In the genomic region with DNA sequence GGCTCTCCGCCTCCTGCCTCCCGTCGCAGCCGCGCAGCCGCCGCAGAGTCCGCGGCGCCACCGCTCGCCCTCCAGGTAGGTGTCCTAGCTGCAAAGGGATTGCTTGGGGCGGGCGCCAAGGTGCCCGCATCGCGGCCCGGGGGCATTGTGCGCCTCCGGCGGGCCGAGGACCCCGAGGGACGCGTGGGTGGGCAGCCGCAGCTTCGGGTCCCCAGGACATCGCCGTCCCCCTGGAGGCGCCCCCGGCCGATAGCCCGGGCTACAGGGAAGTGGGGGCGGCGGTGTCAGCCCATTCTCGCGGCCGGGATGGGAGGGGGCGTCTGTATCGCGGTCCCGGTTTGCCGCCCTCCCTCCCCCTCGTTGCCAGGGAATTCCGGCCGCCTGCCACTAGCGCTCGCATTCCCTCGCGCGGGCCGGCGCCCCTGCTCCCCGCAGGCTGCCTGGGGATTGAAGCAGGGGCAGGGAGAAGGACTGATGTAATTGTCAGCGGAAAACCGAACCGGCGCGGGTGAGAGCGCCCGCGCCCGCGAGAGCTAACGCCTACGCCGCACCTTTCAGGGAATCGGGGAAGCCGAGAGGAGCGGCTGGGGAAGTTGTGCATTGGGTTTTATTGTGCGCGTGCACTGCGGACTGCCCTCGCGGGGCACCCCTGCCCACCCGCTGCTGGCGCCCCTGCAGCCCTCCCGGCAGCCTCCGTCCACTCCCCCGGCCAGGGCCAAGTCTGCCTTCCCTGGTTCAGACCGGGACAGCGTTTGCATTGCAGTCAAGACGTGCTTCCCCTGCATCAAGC, we compare ENCODE assay signal across 8 cellular contexts. TPM values are rescaled to one million over a fixed set of nuclear protein-coding genes. Genes with fewer than 3 reads are reported as not detected.
DNase-seq lines count a peak whose midpoint lies in the region; ATAC-seq and TF ChIP-seq lines count a peak whose summit lies in the region.

No MANE protein-coding gene starts in this region.

- no peaks in the 10 kb centered on the region for H3K4me1 ChIP-seq in H9 (ENCODE audit: insufficient read depth, low read length)
- H3K4me1 ChIP-seq in muscle layer of colon (ENCODE audit: insufficient read depth, low read length) = no peaks in the 10 kb centered on the region

- no peaks in the 10 kb centered on the region for H3K79me2 ChIP-seq in H9 (ENCODE audit: insufficient read depth, low read length)

- DNase-seq in EH (ENCODE audit: low read depth) = peak; percentile 73
- DNase-seq in H9 = peak; percentile 74
- DNase-seq in NCI-H1105 treated with DMSO at 0.1 percent for 48 hours (lab: John Stamatoyannopoulos, UW) = peak; percentile 32
- peak; percentile 41 for DNase-seq in activated CD8-positive, alpha-beta memory T cell treated with anti-CD3 and anti-CD28 coated beads, Interleukin-2, amount 10 ng/mL, durations not matched to agents 7 days and 5 days
- peak; percentile 40 for DNase-seq in fibroblast of gingiva (ENCODE audit: low read depth)
- peak; percentile 56 for DNase-seq in ureter (ENCODE audit: low spot score)
- no peak for DNase-seq in GOT3 (lab: John Stamatoyannopoulos, UW)

- no peaks in the 10 kb centered on the region for H3K79me1 ChIP-seq in H9 (ENCODE audit: insufficient read depth, low read depth, low read length, poor library complexity, severe bottlenecking)

- H3K23ac ChIP-seq in H9 (ENCODE audit: insufficient read length, low read depth, low read length) = no peak overlapping the region

- no peak overlapping the region for H3T11ph ChIP-seq in H9 (ENCODE audit: low read length)

- H3K27ac ChIP-seq in H9 (ENCODE audit: insufficient read length, low read depth, low read length) (no peak overlapping the region), muscle layer of colon (ENCODE audit: low read depth, low read length) (peak overlapping the region; percentile 53)

- peak overlapping the region; percentile 93 for H3K4me2 ChIP-seq in H9 (ENCODE audit: insufficient read depth, insufficient read length, low read length)

- no peaks in the 10 kb centered on the region for H3K9me3 ChIP-seq in H9 (ENCODE audit: control insufficient read depth, low read depth, low read length)
- H3K9me3 ChIP-seq in muscle layer of colon (ENCODE audit: low read length) = no peaks in the 10 kb centered on the region

- no peak overlapping the region for H2BK120ac ChIP-seq in H9 (ENCODE audit: low read depth, low read length, poor library complexity, severe bottlenecking)

- H2BK12ac ChIP-seq in H9 (ENCODE audit: insufficient read length, low read depth, low read length) = no peak overlapping the region

- no peak overlapping the region; the same call in 1 of the 2 replicates for H3K14ac ChIP-seq in H9 (ENCODE audit: insufficient read depth, low read length)

- peak; percentile 4 for ATAC-seq in activated CD8-positive, alpha-beta memory T cell treated with anti-CD3 and anti-CD28 coated beads, Interleukin-2, amount 10 ng/mL, durations not matched to agents 7 days and 5 days

- H4K91ac ChIP-seq in H9 (ENCODE audit: insufficient read length, low read depth, low read length) = no peak overlapping the region

- H3K27me3 ChIP-seq in H9 (ENCODE audit: insufficient read depth, low read length) (peaks cover 17% of the 10 kb centered on the region; the same call in 1 of the 2 replicates), muscle layer of colon (ENCODE audit: control insufficient read depth in 1 of 2, insufficient read depth in 2 of 2, low read length in 2 of 2) (no peaks in the 10 kb centered on the region)

- no peak overlapping the region for H2BK20ac ChIP-seq in H9 (ENCODE audit: low read depth, low read length, poor library complexity, severe bottlenecking)

- no CpG with 5 or more reads among the region's 83 CpGs for WGBS in H9 (ENCODE audit: extremely low coverage, insufficient read length, low lambda C conversion rate)

- H3K9me3 Mint-ChIP-seq in H9 = no peaks in the 10 kb centered on the region
- H3K9me3 Mint-ChIP-seq in activated CD8-positive, alpha-beta memory T cell treated with anti-CD3 and anti-CD28 coated beads, Interleukin-2, amount 10 ng/mL, durations not matched to agents 7 days and 5 days (ENCODE audit: low read depth) = no peaks in the 10 kb centered on the region

- H4K8ac ChIP-seq in H9 (replicated peaks; ENCODE audit: insufficient read length, low read depth, low read length) = no peak overlapping the region

- H2BK15ac ChIP-seq in H9 (ENCODE audit: low read depth, low read length) = no peak overlapping the region

- CTCF ChIA-PET in activated CD8-positive, alpha-beta memory T cell treated with anti-CD3 and anti-CD28 coated beads, Interleukin-2, amount 10 ng/mL, durations not matched to agents 7 days and 5 days (lab: Charles Lee) = interaction anchor here (1.1 to 2.3 kb wide), 4 partner anchors 13 to 219 kb away, joined by 3 to 10 read pairs (median 4); a partner anchor contains a TSS

- H3K4ac ChIP-seq in H9 (ENCODE audit: low read depth, low read length) = no peak overlapping the region

- H3K9ac ChIP-seq in H9 (ENCODE audit: extremely low read depth, insufficient read length, low read length) (no peak overlapping the region), muscle layer of colon (ENCODE audit: low read length) (peak overlapping the region; percentile 25)

- H3K27ac Mint-ChIP-seq in H9 = peak overlapping the region in 1 of 3 experiments; percentile 69; a peak in 1 of 7 replicates
- no peak overlapping the region for H3K27ac Mint-ChIP-seq in activated CD8-positive, alpha-beta memory T cell treated with anti-CD3 and anti-CD28 coated beads, Interleukin-2, amount 10 ng/mL, durations not matched to agents 7 days and 5 days

- H3K36me3 Mint-ChIP-seq in H9 (ENCODE audit: insufficient read depth in 1 of 3, low read depth in 3 of 3) = no peaks in the 10 kb centered on the region
- H3K36me3 Mint-ChIP-seq in activated CD8-positive, alpha-beta memory T cell treated with anti-CD3 and anti-CD28 coated beads, Interleukin-2, amount 10 ng/mL, durations not matched to agents 7 days and 5 days = no peaks in the 10 kb centered on the region

- peaks cover 16 to 23% of the 10 kb centered on the region in 2 experiments for H3K4me1 Mint-ChIP-seq in H9
- H3K4me1 Mint-ChIP-seq in activated CD8-positive, alpha-beta memory T cell treated with anti-CD3 and anti-CD28 coated beads, Interleukin-2, amount 10 ng/mL, durations not matched to agents 7 days and 5 days = peaks cover 19% of the 10 kb centered on the region

- peak overlapping the region; percentile 76 to 89 for H3K4me3 Mint-ChIP-seq in H9
- peak overlapping the region; percentile 66 for H3K4me3 Mint-ChIP-seq in activated CD8-positive, alpha-beta memory T cell treated with anti-CD3 and anti-CD28 coated beads, Interleukin-2, amount 10 ng/mL, durations not matched to agents 7 days and 5 days

- H3K4me3 ChIP-seq in muscle layer of colon (ENCODE audit: low read depth in 1 of 2, low read length in 2 of 2) = peak overlapping the region; percentile 71 to 80

- H3K18ac ChIP-seq in H9 (ENCODE audit: insufficient read length, low read depth, low read length) = no peak overlapping the region

- no peaks in the 10 kb centered on the region for H4K20me1 ChIP-seq in H9 (ENCODE audit: control insufficient read depth, insufficient read depth, insufficient read length)

- no peak overlapping the region for H2AFZ ChIP-seq in H9 (ENCODE audit: low read length)

- no peak overlapping the region for H2BK5ac ChIP-seq in H9 (ENCODE audit: insufficient read length, low read length)

- H2AK5ac ChIP-seq in H9 (ENCODE audit: insufficient read length, low read length) = no peak overlapping the region

- H4K5ac ChIP-seq in H9 (ENCODE audit: insufficient read length, low read depth, low read length) = no peak overlapping the region

- H3K27me3 Mint-ChIP-seq in H9 (ENCODE audit: low read depth) = peaks cover 63% of the 10 kb centered on the region
- peaks cover 69% of the 10 kb centered on the region for H3K27me3 Mint-ChIP-seq in activated CD8-positive, alpha-beta memory T cell treated with anti-CD3 and anti-CD28 coated beads, Interleukin-2, amount 10 ng/mL, durations not matched to agents 7 days and 5 days

- peak; percentile 19; the same call in 1 of the 3 replicates for TF ChIP-seq CTCF in H9 (conservative IDR thresholded peaks at IDR 0.05)

- H3K23me2 ChIP-seq in H9 (ENCODE audit: insufficient read length, low read depth, low read length, poor library complexity, severe bottlenecking) = peaks cover 13% of the 10 kb centered on the region

- H3K36me3 ChIP-seq in muscle layer of colon (ENCODE audit: insufficient read depth, low read length) = no peaks in the 10 kb centered on the region

- H3K56ac ChIP-seq in H9 (ENCODE audit: insufficient read length, low read depth, low read length) = no peak overlapping the region

RNA-seq across cellular contexts. Expression of a gene that starts 0.5 kb away (rescaled TPM):
- total RNA-seq in H9 (2021) (4.3 and 4.6 TPM in 2 replicates), ureter (2.4 TPM)
- 1 to 10 TPM in 1 of 2 experiments, under 1 TPM in 1; 0.73 to 2.9 TPM for total RNA-seq in activated CD8-positive, alpha-beta memory T cell treated with anti-CD3 and anti-CD28 coated beads, Interleukin-2, amount 10 ng/mL, durations not matched to agents 7 days and 5 days
